In the genomic region with DNA sequence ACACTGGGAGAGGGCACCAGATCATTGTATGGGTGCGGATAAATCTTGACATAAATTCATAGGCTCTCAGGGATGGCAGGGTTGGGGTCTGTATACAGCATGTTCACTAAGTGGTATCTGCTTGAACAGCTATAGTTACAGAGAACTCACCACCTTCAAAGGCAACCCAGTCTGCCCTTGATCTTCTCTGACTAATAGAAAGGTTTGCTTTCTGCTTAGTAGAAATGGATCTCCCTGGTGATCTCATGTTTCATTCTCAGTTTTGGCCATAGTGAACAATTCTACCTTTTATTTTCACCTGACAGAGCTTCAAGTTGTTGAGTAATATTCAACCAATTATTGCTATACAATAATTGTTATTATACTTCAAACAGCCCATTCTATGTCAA, we compare ENCODE assay signal across 20 cellular contexts. TPM values are rescaled to one million over a fixed set of nuclear protein-coding genes. Genes with fewer than 3 reads are reported as not detected.
DNase-seq lines count a peak whose midpoint lies in the region; ATAC-seq lines count a peak whose summit lies in the region.
"Had no signal": no experiment of that assay in that cellular context is flagged by ENCODE, and none has a peak within 500 bp of the region (broad histone marks: within the 10 kb centered on the region; RNA-seq: fewer than 3 reads in every experiment).

No MANE protein-coding gene starts in this region.

- intact Hi-C loops in left colon (cut with DNase I, micrococcal nuclease) = no loop called here

- H3K27ac Mint-ChIP-seq in activated T-cell treated with anti-CD3 and anti-CD28 coated beads, Interleukin-2, amount 50 U/mL, for 24 hours = peak overlapping the region; percentile 27
- H3K27ac Mint-ChIP-seq: brain had no signal

- no peaks in the 10 kb centered on the region for H3K9me3 Mint-ChIP-seq in activated T-cell treated with anti-CD3 and anti-CD28 coated beads, Interleukin-2, amount 50 U/mL, for 24 hours

- peaks cover 19% of the 10 kb centered on the region for H3K4me1 Mint-ChIP-seq in activated T-cell treated with anti-CD3 and anti-CD28 coated beads, Interleukin-2, amount 50 U/mL, for 24 hours (ENCODE audit: low read depth)

- no peak for DNase-seq in activated T-cell treated with anti-CD3 and anti-CD28 coated beads, Interleukin-2, amount 50 U/mL, for 24 hours
- DNase-seq in activated T-cell treated with anti-CD3 and anti-CD28 coated beads for 4 hours = no peak
- DNase-seq in SW480 (ENCODE audit: low spot score) = peak; percentile 28
- no peak for DNase-seq in amniotic stem cell (lab: John Stamatoyannopoulos, UW)
- DNase-seq in left colon = no peak
- no peak for DNase-seq in DMS 273 (lab: John Stamatoyannopoulos, UW; ENCODE audit: unreplicated experiment)
- DNase-seq: activated CD4-positive, alpha-beta T cell treated with anti-CD3 and anti-CD28 coated beads for 4 hours; cortex of kidney; DMS79; H7; mesendoderm; naive thymus-derived CD8-positive, alpha-beta T cell; NCI-H146; NCI-H345; ovary; right lobe of liver had no signal

- no peaks in the 10 kb centered on the region for H3K27me3 Mint-ChIP-seq in activated T-cell treated with anti-CD3 and anti-CD28 coated beads, Interleukin-2, amount 50 U/mL, for 24 hours
- H3K27me3 Mint-ChIP-seq: activated naive CD8-positive, alpha-beta T cell had no signal

- peak; percentile 46 for ATAC-seq in GM19351 (IDR thresholded peaks at IDR 0.05; ENCODE audit: unreplicated experiment)
- ATAC-seq in HG02885 (IDR thresholded peaks at IDR 0.05; ENCODE audit: poor library complexity, unreplicated experiment) = peak; percentile 55
- ATAC-seq in left colon = no peak

- H3K4me3 Mint-ChIP-seq in activated T-cell treated with anti-CD3 and anti-CD28 coated beads, Interleukin-2, amount 50 U/mL, for 24 hours = no peak overlapping the region
- H3K4me3 Mint-ChIP-seq: activated naive CD8-positive, alpha-beta T cell; naive thymus-derived CD8-positive, alpha-beta T cell had no signal

- no peaks in the 10 kb centered on the region for H3K36me3 Mint-ChIP-seq in activated T-cell treated with anti-CD3 and anti-CD28 coated beads, Interleukin-2, amount 50 U/mL, for 24 hours (ENCODE audit: low read depth)
- H3K36me3 Mint-ChIP-seq: activated naive CD8-positive, alpha-beta T cell; brain had no signal

RNA-seq across cellular contexts. Expression of gene CNTF, which starts 32.4 kb away (rescaled TPM):
- 1 to 10 TPM; 1.7 to 2.6 TPM for total RNA-seq in left colon
